In the genomic region with DNA sequence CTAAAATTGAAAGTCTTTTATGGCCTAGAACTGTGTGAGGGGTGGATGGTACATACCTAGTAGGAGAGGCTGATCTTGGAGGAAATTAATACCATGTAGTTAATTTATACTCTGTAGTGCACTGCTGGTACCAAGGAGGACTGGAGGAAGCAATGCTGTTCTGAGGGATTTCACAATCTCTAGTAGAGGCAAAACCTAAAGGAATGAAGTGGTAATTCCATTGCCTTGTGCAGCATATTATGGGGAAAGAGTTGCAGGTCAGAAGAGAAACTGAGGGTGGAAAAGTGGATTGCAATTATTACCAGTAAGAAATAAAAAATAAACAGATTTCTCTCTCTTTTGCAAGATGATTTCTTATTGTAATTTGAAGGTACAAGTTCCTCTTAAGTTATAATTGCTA, we compare ENCODE assay signal across 10 cellular contexts. TPM values are rescaled to one million over a fixed set of nuclear protein-coding genes. Genes with fewer than 3 reads are reported as not detected.
A peak's percentile ranks its signal among the peaks of the same experiment; 100 is the strongest.
DNase-seq lines count a peak whose midpoint lies in the region; ATAC-seq and TF ChIP-seq lines count a peak whose summit lies in the region.
"Had no signal": no experiment of that assay in that cellular context is flagged by ENCODE, and none has a peak within 500 bp of the region (broad histone marks: within the 10 kb centered on the region; RNA-seq: fewer than 3 reads in every experiment).

No MANE protein-coding gene starts in this region.

- peaks cover 56% of the 10 kb centered on the region for H3K4me1 Mint-ChIP-seq in brain

- H3K27ac Mint-ChIP-seq in brain = peak overlapping the region; percentile 89 to 100 (median 94)

- no peaks in the 10 kb centered on the region for H3K27me3 Mint-ChIP-seq in brain

- H3K4me3 Mint-ChIP-seq in brain = peak overlapping the region; percentile 91 to 98 (median 94)

- peak overlapping the region; percentile 86 for H3K4me2 ChIP-seq in SK-N-SH
- peak overlapping the region; percentile 77 for H3K4me2 ChIP-seq in neural cell (ENCODE audit: low read length)

- H3K9me3 Mint-ChIP-seq in brain = peaks cover 0 to 10% (median 0%) of the 10 kb centered on the region in 5 experiments

- TF ChIP-seq EP300 in SK-N-SH (IDR thresholded peaks at IDR 0.05; ENCODE audit: borderline replicate concordance in 1 of 2, low read depth in 1 of 2, low read length in 1 of 2) (no peak), neural cell (conservative IDR thresholded peaks at IDR 0.05; ENCODE audit: poor library complexity, severe bottlenecking) (no peak)

- CTCF ChIA-PET in SK-N-SH (lab: Yijun Ruan, JAX) = interaction anchor here (0.7 kb wide), 1 partner anchor 92 kb away, joined by 3 read pairs; a partner anchor contains a TSS

- TF ChIP-seq RAD21 in SK-N-SH (IDR thresholded peaks at IDR 0.05; ENCODE audit: low read length) (no peak), neural cell (conservative IDR thresholded peaks at IDR 0.05) (no peak)

- H4K20me1 ChIP-seq in SK-N-SH (ENCODE audit: insufficient read depth) = peaks cover 54% of the 10 kb centered on the region
- no peaks in the 10 kb centered on the region for H4K20me1 ChIP-seq in neural cell (ENCODE audit: insufficient read depth)

- POLR2A ChIA-PET in SK-N-SH (lab: Yijun Ruan, JAX) = no interaction called here

- no peaks in the 10 kb centered on the region for H3K27me3 ChIP-seq in SK-N-SH (ENCODE audit: insufficient read depth)
- H3K27me3 ChIP-seq in neural cell (ENCODE audit: insufficient read depth, low read depth, low read length) = no peaks in the 10 kb centered on the region

- H3K36me3 Mint-ChIP-seq in brain = peaks cover 40% of the 10 kb centered on the region

- peaks cover 72% of the 10 kb centered on the region for H3K79me2 ChIP-seq in SK-N-SH (ENCODE audit: insufficient read depth)
- peaks cover 68% of the 10 kb centered on the region for H3K79me2 ChIP-seq in neural cell (replicated peaks; ENCODE audit: insufficient read depth, low read length)

- H2AFZ ChIP-seq in SK-N-SH (ENCODE audit: low read depth) (no peak overlapping the region), neural cell (ENCODE audit: low read depth, low read length) (no peak overlapping the region)
- H2AFZ ChIP-seq: parathyroid adenoma had no signal

- peak overlapping the region; percentile 97; the same call in 1 of the 2 replicates for H3K9ac ChIP-seq in SK-N-SH
- H3K9ac ChIP-seq in neural cell (ENCODE audit: low read length) = no peak overlapping the region
- H3K9ac ChIP-seq: parathyroid adenoma had no signal

- H3K9me3 ChIP-seq in SK-N-SH (no peaks in the 10 kb centered on the region), neural cell (ENCODE audit: low read length) (no peaks in the 10 kb centered on the region)

- peaks cover 0 to 6% of the 10 kb centered on the region in 2 experiments; a peak in 3 of 4 replicates for H3K4me1 ChIP-seq in SK-N-SH (ENCODE audit: control insufficient read depth in 1 of 2, insufficient read depth in 2 of 2, low read depth in 1 of 2, low read length in 1 of 2)
- H3K4me1 ChIP-seq: parathyroid adenoma had no signal

- no peaks in the 10 kb centered on the region for H3K9me2 ChIP-seq in SK-N-SH
- H3K9me2 ChIP-seq in neural cell (ENCODE audit: insufficient read depth, low read length) = no peaks in the 10 kb centered on the region

- H3F3A ChIP-seq in SK-N-SH (replicated peaks; ENCODE audit: insufficient read depth) = peaks cover 31% of the 10 kb centered on the region
- H3F3A ChIP-seq in neural cell (ENCODE audit: insufficient read depth, low read length, poor library complexity, severe bottlenecking) = peaks cover 5% of the 10 kb centered on the region

- 0 out of 4 replicates have a peak overlapping the region, but pooled peaks have one; percentile 4 to 14 for H3K27ac ChIP-seq in SK-N-SH (ENCODE audit: low read depth in 2 of 2, low read length in 1 of 2)
- H3K27ac ChIP-seq in neural cell (ENCODE audit: low read length) = peak overlapping the region; percentile 97
- H3K27ac ChIP-seq: parathyroid adenoma had no signal

- H3K4me3 ChIP-seq in SK-N-SH (ENCODE audit: low read depth in 2 of 2, low read length in 1 of 2) (peak overlapping the region; percentile 85 to 90), neural cell (ENCODE audit: low read length) (peak overlapping the region; percentile 94)

- H3K36me3 ChIP-seq in SK-N-SH (replicated peaks in 1 of 2; ENCODE audit: control insufficient read depth in 1 of 2, insufficient read depth in 2 of 2, low read length in 1 of 2) = peaks cover 0 to 6% of the 10 kb centered on the region in 2 experiments
- H3K36me3 ChIP-seq in neural cell (ENCODE audit: insufficient read depth, low read length) = no peaks in the 10 kb centered on the region

- TF ChIP-seq CTCF in SK-N-SH (IDR thresholded peaks at IDR 0.05) (no peak), brain (conservative IDR thresholded peaks at IDR 0.05) (no peak), neural cell (IDR thresholded peaks at IDR 0.05; ENCODE audit: poor library complexity, severe bottlenecking) (no peak)

- ATAC-seq in SK-N-SH treated with all-trans-retinoic acid at 6 μM for 48 hours (no peak), GM18868 (IDR thresholded peaks at IDR 0.05; ENCODE audit: unreplicated experiment) (no peak), GM18907 (IDR thresholded peaks at IDR 0.05; ENCODE audit: unreplicated experiment) (no peak)

- DNase-seq in SK-N-SH (no peak), M059J (ENCODE audit: low read depth) (peak; percentile 16), HuH-7.5 (ENCODE audit: low spot score) (no peak)
- DNase-seq: stimulated activated naive CD4-positive, alpha-beta T cell treated with Interleukin-2 at 50 U/mL for 16 hours had no signal

TF ChIP-seq in SK-N-SH, 30 proteins besides CTCF, POLR2A, EP300 and RAD21:
- TF ChIP-seq MEF2A (IDR thresholded peaks at IDR 0.05; ENCODE audit: borderline replicate concordance, low read depth) = no peak
- TF ChIP-seq SIN3A (IDR thresholded peaks at IDR 0.05; ENCODE audit: borderline replicate concordance, low read depth, low read length) = no peak
- TF ChIP-seq POLR2AphosphoS5 (IDR thresholded peaks at IDR 0.05; ENCODE audit: low read depth, low read length) = no peak

TF ChIP-seq in SK-N-SH treated with all-trans-retinoic acid at 6 μM for 48 hours, 23 proteins besides CTCF, POLR2A, EP300 and RAD21 (continues in another document):
- no peak for TF ChIP-seq ZC3H10 (CRISPR knock-in tag; IDR thresholded peaks at IDR 0.05)
- no peak for TF ChIP-seq ARNTL (CRISPR knock-in tag; IDR thresholded peaks at IDR 0.05; ENCODE audit: borderline replicate concordance, low read depth)
- TF ChIP-seq ZNF70 (CRISPR knock-in tag; IDR thresholded peaks at IDR 0.05) = no peak
- TF ChIP-seq, protein P1, sequence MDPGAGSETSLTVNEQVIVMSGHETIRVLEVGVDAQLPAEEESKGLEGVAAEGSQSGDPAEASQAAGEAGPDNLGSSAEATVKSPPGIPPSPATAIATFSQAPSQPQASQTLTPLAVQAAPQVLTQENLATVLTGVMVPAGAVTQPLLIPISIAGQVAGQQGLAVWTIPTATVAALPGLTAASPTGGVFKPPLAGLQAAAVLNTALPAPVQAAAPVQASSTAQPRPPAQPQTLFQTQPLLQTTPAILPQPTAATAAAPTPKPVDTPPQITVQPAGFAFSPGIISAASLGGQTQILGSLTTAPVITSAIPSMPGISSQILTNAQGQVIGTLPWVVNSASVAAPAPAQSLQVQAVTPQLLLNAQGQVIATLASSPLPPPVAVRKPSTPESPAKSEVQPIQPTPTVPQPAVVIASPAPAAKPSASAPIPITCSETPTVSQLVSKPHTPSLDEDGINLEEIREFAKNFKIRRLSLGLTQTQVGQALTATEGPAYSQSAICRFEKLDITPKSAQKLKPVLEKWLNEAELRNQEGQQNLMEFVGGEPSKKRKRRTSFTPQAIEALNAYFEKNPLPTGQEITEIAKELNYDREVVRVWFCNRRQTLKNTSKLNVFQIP (CRISPR knock-in tag; IDR thresholded peaks at IDR 0.05; ENCODE audit: borderline replicate concordance, low read depth) = no peak
- no peak for TF ChIP-seq ZNF565 (CRISPR knock-in tag; conservative IDR thresholded peaks at IDR 0.05; ENCODE audit: low read depth)

TF ChIP-seq in neural cell, 6 proteins besides CTCF, POLR2A, EP300 and RAD21:
- TF ChIP-seq SMC3 (conservative IDR thresholded peaks at IDR 0.05; ENCODE audit: poor library complexity) (no peak), TAF1 (IDR thresholded peaks at IDR 0.05; ENCODE audit: low read depth) (no peak), MXI1 (conservative IDR thresholded peaks at IDR 0.05; ENCODE audit: poor library complexity, severe bottlenecking) (no peak)
- TF ChIP-seq, protein P2, sequence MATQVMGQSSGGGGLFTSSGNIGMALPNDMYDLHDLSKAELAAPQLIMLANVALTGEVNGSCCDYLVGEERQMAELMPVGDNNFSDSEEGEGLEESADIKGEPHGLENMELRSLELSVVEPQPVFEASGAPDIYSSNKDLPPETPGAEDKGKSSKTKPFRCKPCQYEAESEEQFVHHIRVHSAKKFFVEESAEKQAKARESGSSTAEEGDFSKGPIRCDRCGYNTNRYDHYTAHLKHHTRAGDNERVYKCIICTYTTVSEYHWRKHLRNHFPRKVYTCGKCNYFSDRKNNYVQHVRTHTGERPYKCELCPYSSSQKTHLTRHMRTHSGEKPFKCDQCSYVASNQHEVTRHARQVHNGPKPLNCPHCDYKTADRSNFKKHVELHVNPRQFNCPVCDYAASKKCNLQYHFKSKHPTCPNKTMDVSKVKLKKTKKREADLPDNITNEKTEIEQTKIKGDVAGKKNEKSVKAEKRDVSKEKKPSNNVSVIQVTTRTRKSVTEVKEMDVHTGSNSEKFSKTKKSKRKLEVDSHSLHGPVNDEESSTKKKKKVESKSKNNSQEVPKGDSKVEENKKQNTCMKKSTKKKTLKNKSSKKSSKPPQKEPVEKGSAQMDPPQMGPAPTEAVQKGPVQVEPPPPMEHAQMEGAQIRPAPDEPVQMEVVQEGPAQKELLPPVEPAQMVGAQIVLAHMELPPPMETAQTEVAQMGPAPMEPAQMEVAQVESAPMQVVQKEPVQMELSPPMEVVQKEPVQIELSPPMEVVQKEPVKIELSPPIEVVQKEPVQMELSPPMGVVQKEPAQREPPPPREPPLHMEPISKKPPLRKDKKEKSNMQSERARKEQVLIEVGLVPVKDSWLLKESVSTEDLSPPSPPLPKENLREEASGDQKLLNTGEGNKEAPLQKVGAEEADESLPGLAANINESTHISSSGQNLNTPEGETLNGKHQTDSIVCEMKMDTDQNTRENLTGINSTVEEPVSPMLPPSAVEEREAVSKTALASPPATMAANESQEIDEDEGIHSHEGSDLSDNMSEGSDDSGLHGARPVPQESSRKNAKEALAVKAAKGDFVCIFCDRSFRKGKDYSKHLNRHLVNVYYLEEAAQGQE (IDR thresholded peaks at IDR 0.05; ENCODE audit: borderline replicate concordance) = no peak

RNA-seq across cellular contexts. Expression of a gene that starts 2.2 kb away (rescaled TPM):
- 47.1 and 51.5 TPM in 2 replicates for polyA plus RNA-seq in SK-N-SH (2012; rRNA removed)
- 47.2 and 58.8 TPM in 2 replicates for polyA plus RNA-seq in SK-N-SH (2012; cell fraction: cytosol; rRNA removed)
- 63.4 and 87.1 TPM in 2 replicates for polyA plus RNA-seq in SK-N-SH (2012; cell fraction: nucleus; rRNA removed)
- total RNA-seq in M059J (2014; rRNA removed; shearing (Covaris generic)) = 37.2 and 50.4 TPM in 2 replicates
- polyA plus RNA-seq in brain (ENCODE audit: insufficient read depth, low read depth, low replicate concordance) = 52.3 TPM
- 126 and 128 TPM in 2 replicates for polyA plus RNA-seq in neural cell
- polyA minus RNA-seq in neural cell = 174 and 229 TPM in 2 replicates
